In the genomic region with DNA sequence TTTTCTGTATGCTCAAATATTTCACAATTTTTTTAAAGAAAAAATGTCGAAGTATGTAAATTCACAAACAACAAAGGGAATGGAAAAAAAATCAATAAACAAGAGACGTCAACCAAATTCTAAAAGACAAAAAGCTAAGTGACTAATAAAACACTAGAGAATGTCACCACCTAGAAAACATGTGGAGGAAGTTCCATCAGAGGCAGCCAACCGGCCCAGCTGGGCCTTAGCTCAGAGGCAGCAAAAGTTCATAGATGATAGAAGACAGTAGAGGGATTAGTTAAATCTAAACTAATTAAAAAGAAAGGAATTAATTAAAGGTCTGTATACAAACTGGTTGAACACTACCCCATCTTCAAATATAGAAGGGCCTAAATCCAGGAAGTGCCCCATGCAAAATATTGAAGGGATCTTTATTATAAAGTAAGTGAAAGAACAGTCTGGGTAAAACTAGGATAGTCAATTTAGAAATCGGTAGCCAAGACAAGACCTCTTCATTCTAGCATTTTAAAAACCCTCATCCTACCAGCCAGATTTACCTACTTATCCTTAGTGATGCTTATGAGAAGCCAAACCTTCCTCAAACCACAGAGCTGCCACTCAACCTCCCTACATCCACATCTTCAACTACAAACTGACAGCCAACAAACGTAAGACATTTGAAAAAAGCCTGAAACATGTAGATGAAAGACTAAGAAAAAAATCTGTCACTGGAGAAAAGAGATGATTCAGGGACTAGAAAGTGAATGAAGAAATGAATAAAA, we compare ENCODE assay signal across 16 cellular contexts. TPM values are rescaled to one million over a fixed set of nuclear protein-coding genes. Genes with fewer than 3 reads are reported as not detected.
DNase-seq lines count a peak whose midpoint lies in the region; ATAC-seq and TF ChIP-seq lines count a peak whose summit lies in the region.
"Had no signal": no experiment of that assay in that cellular context is flagged by ENCODE, and none has a peak within 500 bp of the region (broad histone marks: within the 10 kb centered on the region; RNA-seq: fewer than 3 reads in every experiment).

No MANE protein-coding gene starts in this region.

- H3K27ac Mint-ChIP-seq in activated T-cell treated with anti-CD3 and anti-CD28 coated beads, Interleukin-2, amount 50 U/mL, for 72 hours = peak overlapping the region; percentile 93
- H3K27ac Mint-ChIP-seq in stimulated activated effector memory CD8-positive, alpha-beta T cell treated with anti-CD3 and anti-CD28 coated beads, Interleukin-12 subunit alpha, Interleukin-12 subunit beta, amount 100 ng/mL, for 72 hours = peak overlapping the region; percentile 92
- H3K27ac Mint-ChIP-seq: GM23338 had no signal

- H3K36me3 ChIP-seq in Karpas-422 (ENCODE audit: insufficient read depth, low read length) = peaks cover 14% of the 10 kb centered on the region; the same call in 1 of the 2 replicates

- peaks cover 0 to 1% of the 10 kb centered on the region in 2 donors for H3K9me3 Mint-ChIP-seq in activated T-cell treated with anti-CD3 and anti-CD28 coated beads, Interleukin-2, amount 50 U/mL, for 72 hours
- H3K9me3 Mint-ChIP-seq in stimulated activated effector memory CD8-positive, alpha-beta T cell treated with anti-CD3 and anti-CD28 coated beads, Interleukin-12 subunit alpha, Interleukin-12 subunit beta, amount 100 ng/mL, for 72 hours = no peaks in the 10 kb centered on the region
- H3K9me3 Mint-ChIP-seq: GM23338 had no signal

- no peaks in the 10 kb centered on the region for H3K27me3 Mint-ChIP-seq in activated T-cell treated with anti-CD3 and anti-CD28 coated beads, Interleukin-2, amount 50 U/mL, for 72 hours (ENCODE audit: low read depth)

- no peaks in the 10 kb centered on the region for H3K79me2 ChIP-seq in Karpas-422 (ENCODE audit: low read length)

- no peaks in the 10 kb centered on the region for H4K20me1 ChIP-seq in Karpas-422 (ENCODE audit: insufficient read depth, low read depth, low read length)

- H3K9me3 ChIP-seq in Karpas-422 (ENCODE audit: low read length) = no peaks in the 10 kb centered on the region
- H3K9me3 ChIP-seq: adrenal gland, thyroid gland had no signal

- no peak overlapping the region for H3K9ac ChIP-seq in Karpas-422 (ENCODE audit: low read length)

- H3K27ac ChIP-seq in Karpas-422 (ENCODE audit: low read length) = no peak overlapping the region
- H3K27ac ChIP-seq: adrenal gland, cardiac muscle cell, SK-N-MC, thyroid gland had no signal

- DNase-seq in activated T-cell treated with anti-CD3 and anti-CD28 coated beads, Interleukin-2, amount 50 U/mL, for 72 hours = no peak
- DNase-seq in activated T-cell treated with anti-CD3 and anti-CD28 coated beads, Interleukin-2, amount 50 U/mL, for 48 hours = no peak
- peak; percentile 41 for DNase-seq in activated naive CD4-positive, alpha-beta T cell treated with anti-CD3 and anti-CD28 coated beads, Interleukin-2, amount 50 U/mL, for 16 hours
- no peak for DNase-seq in stimulated activated effector memory CD8-positive, alpha-beta T cell treated with anti-CD3 and anti-CD28 coated beads, Interleukin-12 subunit alpha, Interleukin-12 subunit beta, amount 100 ng/mL, for 72 hours (ENCODE audit: low spot score in 2 of 2)
- no peak for DNase-seq in Karpas-422
- DNase-seq: adrenal gland, left ventricle myocardium superior, posterior cingulate gyrus, thyroid gland had no signal

- H3K4me3 ChIP-seq in Karpas-422 (ENCODE audit: low read length) = no peak overlapping the region
- H3K4me3 ChIP-seq: adrenal gland, cardiac muscle cell, GM23338, SK-N-MC, smooth muscle cell, thyroid gland had no signal

- no peaks in the 10 kb centered on the region for H3K9me2 ChIP-seq in Karpas-422 (replicated peaks; ENCODE audit: insufficient read depth, low read length)

- peaks cover 9% of the 10 kb centered on the region for H3K4me1 Mint-ChIP-seq in activated T-cell treated with anti-CD3 and anti-CD28 coated beads, Interleukin-2, amount 50 U/mL, for 72 hours (ENCODE audit: low read depth)
- H3K4me1 Mint-ChIP-seq in stimulated activated effector memory CD8-positive, alpha-beta T cell treated with anti-CD3 and anti-CD28 coated beads, Interleukin-12 subunit alpha, Interleukin-12 subunit beta, amount 100 ng/mL, for 72 hours = peaks cover 35% of the 10 kb centered on the region
- H3K4me1 Mint-ChIP-seq: GM23338 had no signal

- no peak overlapping the region for H2AFZ ChIP-seq in Karpas-422 (ENCODE audit: low read length)
- H2AFZ ChIP-seq: GM23338 had no signal

- peak; percentile 22 to 27 for ATAC-seq in activated T-cell treated with anti-CD3 and anti-CD28 coated beads, Interleukin-2, amount 50 U/mL, for 72 hours (replicated peaks in 1 of 2)
- peak; percentile 37 for ATAC-seq in stimulated activated effector memory CD8-positive, alpha-beta T cell treated with anti-CD3 and anti-CD28 coated beads, Interleukin-12 subunit alpha, Interleukin-12 subunit beta, amount 100 ng/mL, for 72 hours
- ATAC-seq in HG02678 (IDR thresholded peaks at IDR 0.05; ENCODE audit: unreplicated experiment) = no peak
- ATAC-seq: esophagus mucosa, GM23338, left ventricle myocardium superior had no signal

- H3K27me3 ChIP-seq in Karpas-422 (ENCODE audit: low read length) = no peaks in the 10 kb centered on the region
- H3K27me3 ChIP-seq: adrenal gland, cardiac muscle cell, thyroid gland had no signal

- H3K4me1 ChIP-seq in Karpas-422 (ENCODE audit: low read length) = peaks cover 12% of the 10 kb centered on the region
- H3K4me1 ChIP-seq: adrenal gland, thyroid gland had no signal

- no peak overlapping the region for H3K4me3 Mint-ChIP-seq in activated T-cell treated with anti-CD3 and anti-CD28 coated beads, Interleukin-2, amount 50 U/mL, for 72 hours
- no peak overlapping the region for H3K4me3 Mint-ChIP-seq in stimulated activated effector memory CD8-positive, alpha-beta T cell treated with anti-CD3 and anti-CD28 coated beads, Interleukin-12 subunit alpha, Interleukin-12 subunit beta, amount 100 ng/mL, for 72 hours
- H3K4me3 Mint-ChIP-seq: GM23338 had no signal

- no peak overlapping the region for H3K4me2 ChIP-seq in Karpas-422 (ENCODE audit: low read depth, low read length, poor library complexity, severe bottlenecking)
- H3K4me2 ChIP-seq: GM23338, smooth muscle cell had no signal

- TF ChIP-seq POLR2A in GM19099 (IDR thresholded peaks at IDR 0.05; ENCODE audit: extremely low read depth, insufficient read length, low read depth) = peak; percentile 17

- peaks cover 4 to 28% of the 10 kb centered on the region in 2 donors for H3K36me3 Mint-ChIP-seq in activated T-cell treated with anti-CD3 and anti-CD28 coated beads, Interleukin-2, amount 50 U/mL, for 72 hours (ENCODE audit: insufficient read depth in 2 of 2)
- H3K36me3 Mint-ChIP-seq in stimulated activated effector memory CD8-positive, alpha-beta T cell treated with anti-CD3 and anti-CD28 coated beads, Interleukin-12 subunit alpha, Interleukin-12 subunit beta, amount 100 ng/mL, for 72 hours = peaks cover 100% of the 10 kb centered on the region

RNA-seq across cellular contexts. Expression of gene MRPL39, which starts 23.7 kb away (rescaled TPM):
- 10 to 100 TPM; 42.8 to 50.9 TPM for total RNA-seq in activated T-cell treated with anti-CD3 and anti-CD28 coated beads, Interleukin-2, amount 50 U/mL, for 72 hours
- total RNA-seq in Karpas-422 (2014; rRNA removed; shearing (Covaris generic); ENCODE audit: low replicate concordance) = 40.0 and 47.9 TPM in 2 replicates

RNA-seq across cellular contexts. Expression of gene JAM2, which starts 55.5 kb away (rescaled TPM):
- total RNA-seq in activated T-cell treated with anti-CD3 and anti-CD28 coated beads, Interleukin-2, amount 50 U/mL, for 72 hours = 1 to 10 TPM; 2.0 to 2.7 TPM
- total RNA-seq in Karpas-422 (2014; rRNA removed; shearing (Covaris generic); ENCODE audit: low replicate concordance) = 0.26 and 0.83 TPM in 2 replicates
